Comparison of ENCODE assay signal across 12 cellular contexts in genomic region chr1:92577251-92577895, GRCh38.
DNase-seq lines count a peak whose midpoint lies in the region; ATAC-seq and TF ChIP-seq lines count a peak whose summit lies in the region.
"Had no signal": no experiment of that assay in that cellular context is flagged by ENCODE, and none has a peak within 500 bp of the region (broad histone marks: within the 10 kb centered on the region; RNA-seq: fewer than 3 reads in every experiment).

No MANE protein-coding gene starts in this region.

- TF ChIP-seq EP300 in transverse colon (IDR thresholded peaks at IDR 0.05; ENCODE audit: low read depth): no peak

- peaks cover 13% of the 10 kb centered on the region for H3K36me3 Mint-ChIP-seq in activated naive CD4-positive, alpha-beta T cell treated with anti-CD3 and anti-CD28 coated beads, Interleukin-2, amount 10 ng/mL, durations not matched to agents 7 days and 5 days

- H3K27ac Mint-ChIP-seq in activated naive CD4-positive, alpha-beta T cell treated with anti-CD3 and anti-CD28 coated beads, Interleukin-2, amount 10 ng/mL, durations not matched to agents 7 days and 5 days: peak overlapping the region; percentile 64

- no peak overlapping the region for H3K27ac ChIP-seq in transverse colon
- H3K27ac ChIP-seq: ovary had no signal

- no peaks in the 10 kb centered on the region for H3K27me3 ChIP-seq in transverse colon
- H3K27me3 ChIP-seq: ovary had no signal

- TF ChIP-seq POLR2A in transverse colon (IDR thresholded peaks at IDR 0.05): no peak
- no peak for TF ChIP-seq POLR2A in GM18505 (IDR thresholded peaks at IDR 0.05; ENCODE audit: borderline replicate concordance, extremely low read depth, insufficient read depth, insufficient read length)

- in situ Hi-C loops in transverse colon (cut with MboI; ENCODE audit: low pct_ligation_motif_present in 1 of 4, low pct_unique_long_range_greater_than_20kb in 1 of 4, low sequenced_read_pairs in 3 of 4): no loop called here

- TF ChIP-seq CTCF in fibroblast of the aortic adventitia (IDR thresholded peaks at IDR 0.05; ENCODE audit: insufficient read depth, low read length) (no peak), transverse colon (IDR thresholded peaks at IDR 0.05) (no peak)

- no peaks in the 10 kb centered on the region for H3K9me3 ChIP-seq in transverse colon
- H3K9me3 ChIP-seq: ovary had no signal

- peaks cover 2% of the 10 kb centered on the region for H3K9me3 Mint-ChIP-seq in activated naive CD4-positive, alpha-beta T cell treated with anti-CD3 and anti-CD28 coated beads, Interleukin-2, amount 10 ng/mL, durations not matched to agents 7 days and 5 days
- H3K9me3 Mint-ChIP-seq: CD8-positive, alpha-beta memory T cell had no signal

- no peaks in the 10 kb centered on the region for H3K4me1 ChIP-seq in transverse colon

- WGBS in transverse colon (ENCODE audit: low coverage in 1 of 2), 2 donors: 79 to 85% methylated on average over 3 to 5 of the region's 5 CpGs

- intact Hi-C loops in transverse colon (cut with DNase I; ENCODE audit: low total_unique reads): no loop called here

- no peaks in the 10 kb centered on the region for H3K27me3 Mint-ChIP-seq in activated naive CD4-positive, alpha-beta T cell treated with anti-CD3 and anti-CD28 coated beads, Interleukin-2, amount 10 ng/mL, durations not matched to agents 7 days and 5 days
- H3K27me3 Mint-ChIP-seq: CD8-positive, alpha-beta memory T cell had no signal

- peak; percentile 6 for DNase-seq in AG08396 (ENCODE audit: low spot score)
- DNase-seq in ELR (ENCODE audit: low read depth): peak; percentile 46
- no peak for DNase-seq in activated naive CD4-positive, alpha-beta T cell treated with anti-CD3 and anti-CD28 coated beads, Interleukin-2, amount 10 ng/mL, durations not matched to agents 7 days and 5 days
- peak; percentile 52 for DNase-seq in fibroblast of the aortic adventitia (ENCODE audit: low read depth)
- DNase-seq in transverse colon: no peak
- DNase-seq in 8988T: no peak
- DNase-seq: CD8-positive, alpha-beta memory T cell; H7; NCI-H187; ovary had no signal

- peaks cover 69% of the 10 kb centered on the region for H3K4me1 Mint-ChIP-seq in activated naive CD4-positive, alpha-beta T cell treated with anti-CD3 and anti-CD28 coated beads, Interleukin-2, amount 10 ng/mL, durations not matched to agents 7 days and 5 days

- no peak for ATAC-seq in GM18909 (IDR thresholded peaks at IDR 0.05; ENCODE audit: poor library complexity, unreplicated experiment)
- ATAC-seq in GM18505 (IDR thresholded peaks at IDR 0.05; ENCODE audit: unreplicated experiment): no peak

- no peak overlapping the region for H3K4me3 Mint-ChIP-seq in activated naive CD4-positive, alpha-beta T cell treated with anti-CD3 and anti-CD28 coated beads, Interleukin-2, amount 10 ng/mL, durations not matched to agents 7 days and 5 days

- H3K4me3 ChIP-seq in fibroblast of the aortic adventitia (ENCODE audit: low read depth, low read length) (no peak overlapping the region), transverse colon (no peak overlapping the region)
- H3K4me3 ChIP-seq: ovary had no signal

- CTCF ChIA-PET in activated naive CD4-positive, alpha-beta T cell treated with anti-CD3 and anti-CD28 coated beads, Interleukin-2, amount 10 ng/mL, durations not matched to agents 7 days and 5 days (lab: Charles Lee): interaction anchor here (0.7 to 1.7 kb wide), 3 partner anchors 9 to 91 kb away, joined by 3 to 5 read pairs (median 3); partner anchors contain the start of gene GFI1

- H3K36me3 ChIP-seq in transverse colon: no peaks in the 10 kb centered on the region
- H3K36me3 ChIP-seq: ovary had no signal

Comparison
In these comparisons a context has a peak if more than half of its experiments do, and no peak if none do; other contexts are left out.
1. DNase-seq: peak in AG08396 (single experiment), ELR (single experiment) and fibroblast of the aortic adventitia (single experiment); none in activated naive CD4-positive, alpha-beta T cell treated with anti-CD3 and anti-CD28 coated beads, Interleukin-2, amount 10 ng/mL, durations not matched to agents 7 days and 5 days (single experiment), transverse colon (single experiment) and 8988T (single experiment).